Comparison of ENCODE assay signal across 17 cellular contexts in the genomic region with DNA sequence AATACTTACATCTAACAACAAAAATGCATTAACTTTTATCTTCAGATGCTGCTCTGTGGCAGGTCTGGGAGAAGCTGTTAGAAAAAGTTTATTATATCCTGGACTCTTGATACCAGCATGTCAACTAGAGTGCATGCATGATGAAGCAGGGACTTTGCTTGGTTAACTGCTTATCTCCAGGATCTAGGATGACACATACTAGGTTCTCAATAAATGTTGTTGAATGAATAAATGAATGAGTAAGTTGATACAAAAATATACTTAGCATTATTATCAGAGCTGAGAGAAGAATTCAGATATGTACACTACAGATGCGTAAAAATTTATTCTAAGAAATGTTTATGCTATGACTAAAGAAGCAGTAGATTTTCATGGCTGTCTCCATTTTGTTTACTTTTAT.
DNase-seq lines count a peak whose midpoint lies in the region; ATAC-seq and TF ChIP-seq lines count a peak whose summit lies in the region.
"Had no signal": no experiment of that assay in that cellular context is flagged by ENCODE, and none has a peak within 500 bp of the region (broad histone marks: within the 10 kb centered on the region; RNA-seq: fewer than 3 reads in every experiment).

No MANE protein-coding gene starts in this region.

- H3K4me3 ChIP-seq in brain microvascular endothelial cell (ENCODE audit: low read depth, low read length), result no peak overlapping the region
- H3K4me3 ChIP-seq: GM12878 had no signal

- H3K27me3 ChIP-seq in brain microvascular endothelial cell (replicated peaks), result no peaks in the 10 kb centered on the region
- H3K27me3 ChIP-seq: BE2C had no signal

- in situ Hi-C loops in brain microvascular endothelial cell (cut with HindIII; ENCODE audit: low pct_ligation_motif_present, low sequenced_read_pairs), result no loop called here

- no peak overlapping the region for H3K27ac ChIP-seq in brain microvascular endothelial cell
- H3K27ac ChIP-seq: C4-2B, KMS-11 had no signal

- H3K36me3 ChIP-seq in brain microvascular endothelial cell (replicated peaks), result no peaks in the 10 kb centered on the region
- H3K36me3 ChIP-seq: BE2C had no signal

- no peak for TF ChIP-seq CTCF in brain microvascular endothelial cell (IDR thresholded peaks at IDR 0.05; ENCODE audit: low read depth, low read length, missing control alignments)

- DNase-seq in ELR (ENCODE audit: low read depth) (peak; percentile 60), M059J (ENCODE audit: low read depth) (peak; percentile 39), brain microvascular endothelial cell (peak; percentile 22), kidney tubule cell (ENCODE audit: low spot score) (peak; percentile 3), NCI-H1105 (lab: John Stamatoyannopoulos, UW) (no peak), DMS53 treated with DMSO at 0.1 percent for 48 hours (lab: John Stamatoyannopoulos, UW; ENCODE audit: unreplicated experiment) (no peak)
- DNase-seq in stimulated activated CD4-positive, alpha-beta T cell treated with anti-CD3 and anti-CD28 coated beads, Interleukin-4, amount 100 ng/mL, for 1 hour, result no peak
- DNase-seq: BE2C; Caco-2; CD8-positive, alpha-beta memory T cell; DMS79; GOT3; H9 had no signal

- ATAC-seq in GM21528 (IDR thresholded peaks at IDR 0.05; ENCODE audit: low FRiP score, unreplicated experiment), result no peak
- ATAC-seq: GM12878 had no signal

Comparison
In these comparisons a context has a peak if more than half of its experiments do, and no peak if none do; other contexts are left out.
1. DNase-seq: peak in ELR (single experiment), M059J (single experiment), brain microvascular endothelial cell (single experiment) and kidney tubule cell (single experiment); none in NCI-H1105 (single experiment), stimulated activated CD4-positive, alpha-beta T cell treated with anti-CD3 and anti-CD28 coated beads, Interleukin-4, amount 100 ng/mL, for 1 hour (single experiment) and DMS53 treated with DMSO at 0.1 percent for 48 hours (single experiment).